ENCODE assay signal across 17 cellular contexts in the genomic region with DNA sequence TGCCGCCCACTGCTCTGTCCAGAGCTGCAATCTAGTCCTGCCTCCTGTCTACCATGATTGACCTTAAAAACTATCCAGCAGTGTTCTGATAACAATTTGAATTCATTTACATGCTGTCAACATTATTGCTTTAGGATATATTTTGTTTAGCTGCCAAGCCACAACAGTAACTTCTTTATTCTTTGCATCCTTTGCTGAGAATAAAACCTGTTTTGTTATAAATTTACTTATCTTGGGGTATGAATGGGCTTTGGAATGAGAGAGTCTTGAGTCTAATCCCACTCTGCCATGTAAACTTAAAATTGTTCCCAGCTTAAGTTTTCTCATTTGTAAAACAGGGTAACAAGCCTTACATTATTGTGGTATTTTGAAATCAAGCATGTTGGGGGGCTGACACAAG.
DNase-seq lines count a peak whose midpoint lies in the region; TF ChIP-seq lines count a peak whose summit lies in the region.
"Had no signal": no experiment of that assay in that cellular context is flagged by ENCODE, and none has a peak within 500 bp of the region (broad histone marks: within the 10 kb centered on the region; RNA-seq: fewer than 3 reads in every experiment).

No MANE protein-coding gene starts in this region.

- no peaks in the 10 kb centered on the region for H3K9me2 ChIP-seq in hepatocyte (replicated peaks; ENCODE audit: insufficient read depth)

- WGBS in hepatocyte (ENCODE audit: low lambda C conversion rate, missing lambda C conversion rate) = 95% methylated on average over 1 of the region's 1 CpG
- WGBS in suprapubic skin = 79% methylated on average over 1 of the region's 1 CpG

- in situ Hi-C loops in SK-MEL-5 (cut with HindIII; ENCODE audit: low pct_unique_long_range_greater_than_20kb, low sequenced_read_pairs) = no loop called here

- TF ChIP-seq CTCF in hepatocyte (IDR thresholded peaks at IDR 0.05; ENCODE audit: poor library complexity) (no peak), suprapubic skin (IDR thresholded peaks at IDR 0.05) (no peak), coronary artery (IDR thresholded peaks at IDR 0.05) (no peak)

- TF ChIP-seq POLR2A in suprapubic skin (IDR thresholded peaks at IDR 0.05) = no peak

- no peaks in the 10 kb centered on the region for H4K20me1 ChIP-seq in hepatocyte (ENCODE audit: insufficient read depth, poor library complexity, severe bottlenecking)

- no peaks in the 10 kb centered on the region for H3K79me2 ChIP-seq in hepatocyte

- DNase-seq in COLO829 (ENCODE audit: low spot score) = peak; percentile 92
- peak; percentile 33 to 50 for DNase-seq in NCI-H526 (lab: John Stamatoyannopoulos, UW)
- peak; percentile 92 for DNase-seq in SK-MEL-5 (ENCODE audit: low read depth, low spot score)
- no peak for DNase-seq in hepatocyte (ENCODE audit: low spot score)
- DNase-seq in suprapubic skin (ENCODE audit: low spot score in 2 of 2) = no peak
- no peak for DNase-seq in KG1 (lab: John Stamatoyannopoulos, UW)
- no peak for DNase-seq in coronary artery (ENCODE audit: low spot score)
- DNase-seq in stimulated activated CD4-positive, alpha-beta T cell treated with anti-CD3 and anti-CD28 coated beads, Interleukin-15, amount 100 ng/mL, for 24 hours = no peak
- DNase-seq: CD8-positive, alpha-beta memory T cell; GDM1; MM.1S; NCI-H1092 treated with DMSO at 0.1 percent for 48 hours; NCI-H1436 treated with DMSO at 0.1 percent for 48 hours; NCI-H1930; NCI-H748 treated with DMSO at 0.1 percent for 48 hours; SHP77 had no signal

- H3K36me3 ChIP-seq in hepatocyte (replicated peaks; ENCODE audit: insufficient read depth, low read depth) = no peaks in the 10 kb centered on the region
- no peaks in the 10 kb centered on the region for H3K36me3 ChIP-seq in suprapubic skin

- TF ChIP-seq EP300 in suprapubic skin (IDR thresholded peaks at IDR 0.05) = no peak

- no peaks in the 10 kb centered on the region for H3K27me3 ChIP-seq in hepatocyte
- no peaks in the 10 kb centered on the region for H3K27me3 ChIP-seq in suprapubic skin

- H3K4me1 ChIP-seq in hepatocyte (ENCODE audit: insufficient read depth) (no peaks in the 10 kb centered on the region), suprapubic skin (peaks cover 6% of the 10 kb centered on the region)

- no peak overlapping the region for H3K4me3 ChIP-seq in hepatocyte
- no peak overlapping the region for H3K4me3 ChIP-seq in suprapubic skin
- H3K4me3 ChIP-seq in coronary artery = no peak overlapping the region

- no peak overlapping the region for H3K4me2 ChIP-seq in hepatocyte

- no peak overlapping the region for H2AFZ ChIP-seq in hepatocyte

- H3K9me3 ChIP-seq in hepatocyte (ENCODE audit: low read depth) = no peaks in the 10 kb centered on the region
- no peaks in the 10 kb centered on the region for H3K9me3 ChIP-seq in suprapubic skin

- H3K27ac ChIP-seq in hepatocyte (peak overlapping the region; percentile 52), suprapubic skin (no peak overlapping the region), coronary artery (no peak overlapping the region)
- H3K27ac ChIP-seq: C4-2B had no signal

Comparison
In these comparisons a context has a peak if more than half of its experiments do, and no peak if none do; other contexts are left out.
1. DNase-seq: peak in COLO829 (single experiment), NCI-H526 (2 of 2) and SK-MEL-5 (single experiment); none in hepatocyte (single experiment), suprapubic skin (0 of 2), KG1 (single experiment), coronary artery (single experiment) and stimulated activated CD4-positive, alpha-beta T cell treated with anti-CD3 and anti-CD28 coated beads, Interleukin-15, amount 100 ng/mL, for 24 hours (single experiment).